ENCODE assay signal across 18 cellular contexts in the genomic region with DNA sequence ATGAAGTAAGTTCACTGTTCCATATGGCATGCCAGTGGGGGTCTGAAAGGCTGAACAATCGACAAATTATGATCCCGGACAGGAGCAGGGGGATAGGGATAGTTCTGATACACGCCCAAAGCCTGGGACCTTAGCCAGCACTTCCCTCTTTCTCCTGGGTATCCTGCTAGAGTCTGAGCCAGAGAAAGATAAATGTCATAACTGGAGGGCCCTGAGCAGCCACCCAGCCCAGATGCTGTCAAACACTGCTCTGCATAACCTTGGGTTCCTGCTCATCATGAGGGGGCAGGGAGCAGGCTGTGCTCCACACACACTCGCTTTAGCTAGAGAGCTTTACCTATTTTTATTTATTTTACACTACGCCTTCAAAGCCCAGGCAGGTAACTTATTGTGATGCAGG. TPM values are rescaled to one million over a fixed set of nuclear protein-coding genes. Genes with fewer than 3 reads are reported as not detected.
DNase-seq lines count a peak whose midpoint lies in the region; ATAC-seq, FAIRE-seq and TF ChIP-seq lines count a peak whose summit lies in the region.
"Had no signal": no experiment of that assay in that cellular context is flagged by ENCODE, and none has a peak within 500 bp of the region (broad histone marks: within the 10 kb centered on the region; RNA-seq: fewer than 3 reads in every experiment).

No MANE protein-coding gene starts in this region.

- H3K27me3 Mint-ChIP-seq in activated CD8-positive, alpha-beta T cell treated with anti-CD3 and anti-CD28 coated beads, Interleukin-2, amount 10 ng/mL, durations not matched to agents 7 days and 5 days (ENCODE audit: low read depth) = no peaks in the 10 kb centered on the region
- peaks cover 2% of the 10 kb centered on the region for H3K27me3 Mint-ChIP-seq in glutamatergic neuron (ENCODE audit: unreplicated experiment)

- TF ChIP-seq POLR2A in esophagus muscularis mucosa (IDR thresholded peaks at IDR 0.05; ENCODE audit: low read depth) (no peak), suprapubic skin (IDR thresholded peaks at IDR 0.05) (no peak)

- no peaks in the 10 kb centered on the region for H3K27me3 ChIP-seq in esophagus muscularis mucosa
- no peaks in the 10 kb centered on the region for H3K27me3 ChIP-seq in liver (ENCODE audit: control insufficient read depth in 4 of 4, insufficient read depth in 4 of 4, low read length in 3 of 4)
- no peaks in the 10 kb centered on the region for H3K27me3 ChIP-seq in suprapubic skin
- H3K27me3 ChIP-seq: SJSA1 had no signal

- H3K36me3 ChIP-seq in esophagus muscularis mucosa (peaks cover 24 to 92% (median 82%) of the 10 kb centered on the region in 4 donors), liver (ENCODE audit: control insufficient read depth in 4 of 4, insufficient read depth in 3 of 4, low read depth in 1 of 4, low read length in 3 of 4) (peaks cover 5 to 74% (median 63%) of the 10 kb centered on the region in 4 donors), suprapubic skin (peaks cover 90% of the 10 kb centered on the region)

- H3K4me1 ChIP-seq in esophagus muscularis mucosa (peaks cover 13 to 23% (median 18%) of the 10 kb centered on the region in 4 donors), liver (ENCODE audit: control insufficient read depth in 4 of 4, insufficient read depth in 4 of 4, low read length in 3 of 4) (peaks cover 0 to 6% (median 2%) of the 10 kb centered on the region in 4 donors), suprapubic skin (peaks cover 16% of the 10 kb centered on the region)

- POLR2A ChIA-PET in activated CD8-positive, alpha-beta T cell treated with anti-CD3 and anti-CD28 coated beads, Interleukin-2, amount 10 ng/mL, durations not matched to agents 7 days and 5 days (lab: Charles Lee) = no interaction called here

- H3K36me3 Mint-ChIP-seq in activated CD8-positive, alpha-beta T cell treated with anti-CD3 and anti-CD28 coated beads, Interleukin-2, amount 10 ng/mL, durations not matched to agents 7 days and 5 days (ENCODE audit: low read depth) = peaks cover 46% of the 10 kb centered on the region
- no peaks in the 10 kb centered on the region for H3K36me3 Mint-ChIP-seq in glutamatergic neuron (ENCODE audit: unreplicated experiment)

- CTCF ChIA-PET in activated CD8-positive, alpha-beta T cell treated with anti-CD3 and anti-CD28 coated beads, Interleukin-2, amount 10 ng/mL, durations not matched to agents 7 days and 5 days (lab: Charles Lee) = no interaction called here

- H3K4me3 ChIP-seq in esophagus muscularis mucosa (no peak overlapping the region), liver (ENCODE audit: low read depth in 1 of 3, low read length in 3 of 3) (no peak overlapping the region), suprapubic skin (no peak overlapping the region)
- H3K4me3 ChIP-seq: lower lobe of right lung, SJSA1 had no signal

- H3K27ac ChIP-seq in esophagus muscularis mucosa (replicated peaks in 1 of 4) = peak overlapping the region; percentile 40 to 58 (median 50)
- H3K27ac ChIP-seq in liver (ENCODE audit: low read depth in 1 of 2, low read length in 2 of 2) = peak overlapping the region; percentile 41 to 44
- H3K27ac ChIP-seq in suprapubic skin = peak overlapping the region; percentile 84
- H3K27ac ChIP-seq: lower lobe of right lung, SJSA1 had no signal

- no peaks in the 10 kb centered on the region for H3K4me1 Mint-ChIP-seq in activated CD8-positive, alpha-beta T cell treated with anti-CD3 and anti-CD28 coated beads, Interleukin-2, amount 10 ng/mL, durations not matched to agents 7 days and 5 days (ENCODE audit: low read depth)
- no peaks in the 10 kb centered on the region for H3K4me1 Mint-ChIP-seq in glutamatergic neuron (ENCODE audit: low read depth, unreplicated experiment)

- no peak for FAIRE-seq in D721Med (lab: Jason Lieb, UNC)
- FAIRE-seq: G401.6 had no signal

- TF ChIP-seq CTCF in esophagus muscularis mucosa (IDR thresholded peaks at IDR 0.05) (no peak), liver (IDR thresholded peaks at IDR 0.05; ENCODE audit: low read depth, low read length, missing input control) (no peak), suprapubic skin (IDR thresholded peaks at IDR 0.05) (no peak), glutamatergic neuron (IDR thresholded peaks at IDR 0.05; ENCODE audit: partially characterized antibody, unreplicated experiment) (no peak), D721Med (IDR thresholded peaks at IDR 0.05; ENCODE audit: insufficient read depth, missing control alignments) (no peak)

- no peak for TF ChIP-seq RAD21 in liver (IDR thresholded peaks at IDR 0.05)

- WGBS in esophagus muscularis mucosa = 74% methylated on average over 5 of the region's 5 CpGs
- 84% methylated on average over 5 of the region's 5 CpGs for WGBS in liver
- 84% methylated on average over 5 of the region's 5 CpGs for WGBS in suprapubic skin

- H3K4me3 Mint-ChIP-seq in activated CD8-positive, alpha-beta T cell treated with anti-CD3 and anti-CD28 coated beads, Interleukin-2, amount 10 ng/mL, durations not matched to agents 7 days and 5 days = no peak overlapping the region
- no peak overlapping the region for H3K4me3 Mint-ChIP-seq in glutamatergic neuron (ENCODE audit: unreplicated experiment)
- H3K4me3 Mint-ChIP-seq: T-helper 1 cell treated with Interleukin-12 subunit alpha and Interleukin-12 subunit beta and Interleukin-4 antibody, amounts not matched to agents 30 μg/mL and 1 μg/mL, for 36 hours had no signal

- no peak overlapping the region for H3K27ac Mint-ChIP-seq in activated CD8-positive, alpha-beta T cell treated with anti-CD3 and anti-CD28 coated beads, Interleukin-2, amount 10 ng/mL, durations not matched to agents 7 days and 5 days
- H3K27ac Mint-ChIP-seq in glutamatergic neuron (ENCODE audit: unreplicated experiment) = no peak overlapping the region
- H3K27ac Mint-ChIP-seq: T-helper 1 cell treated with Interleukin-12 subunit alpha and Interleukin-12 subunit beta and Interleukin-4 antibody, amounts not matched to agents 30 μg/mL and 1 μg/mL, for 36 hours had no signal

- no peak for ATAC-seq in activated CD8-positive, alpha-beta T cell treated with anti-CD3 and anti-CD28 coated beads, Interleukin-2, amount 10 ng/mL, durations not matched to agents 7 days and 5 days

- DNase-seq in NCI-H460 (ENCODE audit: extremely low read depth, low read depth) (peak; percentile 16), esophagus muscularis mucosa (ENCODE audit: extremely low spot score) (no peak), suprapubic skin (ENCODE audit: low spot score in 2 of 2) (no peak), glutamatergic neuron (no peak), D721Med (ENCODE audit: insufficient read length, low spot score) (no peak)
- DNase-seq in activated CD8-positive, alpha-beta T cell treated with anti-CD3 and anti-CD28 coated beads, Interleukin-2, amount 10 ng/mL, durations not matched to agents 7 days and 5 days = no peak
- no peak for DNase-seq in activated CD4-positive, CD25-positive, alpha-beta regulatory T cell treated with anti-CD3 and anti-CD28 coated beads, Interleukin-2, amount 50 U/mL, for 72 hours
- DNase-seq: activated CD4-positive, alpha-beta T cell treated with anti-CD3 and anti-CD28 coated beads, Interleukin-2, amount 50 U/mL, for 1 hour; activated CD8-positive, alpha-beta memory T cell treated with anti-CD3 and anti-CD28 coated beads, Interleukin-2, amount 50 U/mL, for 4 hours; activated effector memory CD4-positive, alpha-beta T cell treated with Interleukin-2 at 50 U/mL for 16 hours; KBM-7; lower lobe of right lung; NCI-H774; OCI-M1 had no signal

- no peaks in the 10 kb centered on the region for H3K9me3 ChIP-seq in esophagus muscularis mucosa
- no peaks in the 10 kb centered on the region for H3K9me3 ChIP-seq in liver (ENCODE audit: control insufficient read depth in 4 of 4, low read length in 3 of 4)
- H3K9me3 ChIP-seq in suprapubic skin = no peaks in the 10 kb centered on the region
- H3K9me3 ChIP-seq: lower lobe of right lung, SJSA1 had no signal

- intact Hi-C loops in esophagus muscularis mucosa (cut with DNase I) = no loop called here

- TF ChIP-seq EP300 in esophagus muscularis mucosa (IDR thresholded peaks at IDR 0.05) = no peak
- TF ChIP-seq EP300 in suprapubic skin (IDR thresholded peaks at IDR 0.05) = no peak

- no peak overlapping the region for H3K9ac ChIP-seq in liver (ENCODE audit: low read depth in 1 of 2, low read length in 2 of 2)

- H3K9me3 Mint-ChIP-seq in activated CD8-positive, alpha-beta T cell treated with anti-CD3 and anti-CD28 coated beads, Interleukin-2, amount 10 ng/mL, durations not matched to agents 7 days and 5 days (ENCODE audit: insufficient read depth) = no peaks in the 10 kb centered on the region
- no peaks in the 10 kb centered on the region for H3K9me3 Mint-ChIP-seq in glutamatergic neuron (ENCODE audit: unreplicated experiment)
- H3K9me3 Mint-ChIP-seq: T-helper 1 cell treated with Interleukin-12 subunit alpha and Interleukin-12 subunit beta and Interleukin-4 antibody, amounts not matched to agents 30 μg/mL and 1 μg/mL, for 36 hours had no signal

TF ChIP-seq in liver, 16 proteins besides CTCF, POLR2A, EP300 and RAD21 (continues in another document):
- TF ChIP-seq FOXA2 (IDR thresholded peaks at IDR 0.05) = no peak
- TF ChIP-seq SP1 (IDR thresholded peaks at IDR 0.05) = no peak
- TF ChIP-seq FOXA1 (IDR thresholded peaks at IDR 0.05) = no peak

RNA-seq across cellular contexts. Expression of gene EDEM2, which starts 12.2 kb away (rescaled TPM):
- total RNA-seq in NCI-H460 (2014; rRNA removed; shearing (Covaris generic)) = 73.5 and 75.4 TPM in 2 replicates
- 74.3 and 81.9 TPM in 2 replicates for polyA plus RNA-seq in NCI-H460 (2014; cell fraction: nucleus; rRNA removed)
- 10 to 100 TPM; 13.3 to 20.3 (median 14.6) TPM for total RNA-seq in esophagus muscularis mucosa
- 10 to 100 TPM; 15.5 to 32.5 TPM for total RNA-seq in liver
- 10 to 100 TPM; 22.2 to 22.3 TPM for polyA plus RNA-seq in liver
- 10 to 100 TPM; 11.8 to 18.0 (median 13.2) TPM for total RNA-seq in suprapubic skin
- total RNA-seq in activated CD8-positive, alpha-beta T cell treated with anti-CD3 and anti-CD28 coated beads, Interleukin-2, amount 10 ng/mL, durations not matched to agents 7 days and 5 days = 10 to 100 TPM; 19.5 to 19.6 TPM
- 10.8 TPM for total RNA-seq in glutamatergic neuron (ENCODE audit: unreplicated experiment)

RNA-seq across cellular contexts. Expression of gene PROCR, which starts 37.0 kb away (rescaled TPM):
- total RNA-seq in NCI-H460 (2014; rRNA removed; shearing (Covaris generic)) = 165 and 178 TPM in 2 replicates
- 338 and 354 TPM in 2 replicates for polyA plus RNA-seq in NCI-H460 (2014; cell fraction: nucleus; rRNA removed)
- total RNA-seq in esophagus muscularis mucosa (10 to 100 TPM; 18.3 to 74.7 (median 38.1) TPM), liver (1 to 10 TPM; 3.7 to 6.7 TPM), suprapubic skin (10 to 100 TPM; 16.4 to 26.6 (median 23.4) TPM), glutamatergic neuron (ENCODE audit: unreplicated experiment) (0.32 TPM)
- 1 to 10 TPM; 5.3 to 7.6 TPM for polyA plus RNA-seq in liver
- 1 to 10 TPM; 1.2 to 1.3 TPM for total RNA-seq in activated CD8-positive, alpha-beta T cell treated with anti-CD3 and anti-CD28 coated beads, Interleukin-2, amount 10 ng/mL, durations not matched to agents 7 days and 5 days

RNA-seq across cellular contexts. Expression of gene TRPC4AP, which starts 42.3 kb away (rescaled TPM):
- 43.3 and 49.5 TPM in 2 replicates for total RNA-seq in NCI-H460 (2014; rRNA removed; shearing (Covaris generic))
- 82.8 and 94.7 TPM in 2 replicates for polyA plus RNA-seq in NCI-H460 (2014; cell fraction: nucleus; rRNA removed)
- total RNA-seq in esophagus muscularis mucosa (10 to 100 TPM; 44.1 to 58.2 (median 52.1) TPM), liver (10 to 100 TPM; 34.8 to 57.2 TPM), suprapubic skin (10 to 100 TPM; 48.4 to 87.3 (median 57.8) TPM), glutamatergic neuron (ENCODE audit: unreplicated experiment) (67.5 TPM)
- polyA plus RNA-seq in liver = 10 to 100 TPM; 26.3 to 32.8 TPM
- total RNA-seq in activated CD8-positive, alpha-beta T cell treated with anti-CD3 and anti-CD28 coated beads, Interleukin-2, amount 10 ng/mL, durations not matched to agents 7 days and 5 days = 10 to 100 TPM; 43.2 to 44.6 TPM
